Comparison of ENCODE assay signal across 12 cellular contexts in genomic region chr19:22784051-22784450, GRCh38. TPM values are rescaled to one million over a fixed set of nuclear protein-coding genes. Genes with fewer than 3 reads are reported as not detected.
A peak's percentile ranks its signal among the peaks of the same experiment; 100 is the strongest.
DNase-seq lines count a peak whose midpoint lies in the region; TF ChIP-seq lines count a peak whose summit lies in the region.
"Had no signal": no experiment of that assay in that cellular context is flagged by ENCODE, and none has a peak within 500 bp of the region (broad histone marks: within the 10 kb centered on the region; RNA-seq: fewer than 3 reads in every experiment).

Gene ZNF99 (minus strand): TSS chr19:22784151. CDS start chr19:22784016, 135 bp downstream.

- H3K27ac Mint-ChIP-seq in endothelial cell (ENCODE audit: unreplicated experiment): no peak within 1 kb of the TSS
- H3K27ac Mint-ChIP-seq: memory B cell had no signal

- no peaks in the 10 kb centered on the region for H3K27me3 ChIP-seq in esophagus squamous epithelium
- no peaks in the 10 kb centered on the region for H3K27me3 ChIP-seq in muscle layer of colon (ENCODE audit: control insufficient read depth in 1 of 2, insufficient read depth in 2 of 2, low read length in 2 of 2)
- no peaks in the 10 kb centered on the region for H3K27me3 ChIP-seq in tibial artery

- TF ChIP-seq CTCF in esophagus squamous epithelium (IDR thresholded peaks at IDR 0.05) (no peak), tibial artery (IDR thresholded peaks at IDR 0.05) (no peak), endothelial cell (IDR thresholded peaks at IDR 0.05; ENCODE audit: unreplicated experiment) (no peak)

- TF ChIP-seq POLR2A in esophagus squamous epithelium (IDR thresholded peaks at IDR 0.05): no peak

- no peaks in the 10 kb centered on the region for H3K4me1 Mint-ChIP-seq in endothelial cell (ENCODE audit: unreplicated experiment)
- H3K4me1 Mint-ChIP-seq: memory B cell had no signal

- peaks cover 7% of the 10 kb centered on the region for H3K36me3 Mint-ChIP-seq in endothelial cell (ENCODE audit: low read depth, unreplicated experiment)

- H3K36me3 ChIP-seq in esophagus squamous epithelium: no peaks in the 10 kb centered on the region
- no peaks in the 10 kb centered on the region for H3K36me3 ChIP-seq in muscle layer of colon (ENCODE audit: insufficient read depth, low read length)
- H3K36me3 ChIP-seq in tibial artery: no peaks in the 10 kb centered on the region

- H3K4me3 ChIP-seq in esophagus squamous epithelium: peak within 1 kb of the TSS; percentile 10 to 47 (median 28)
- peak within 1 kb of the TSS; percentile 25 to 60 for H3K4me3 ChIP-seq in muscle layer of colon (ENCODE audit: low read depth in 1 of 2, low read length in 2 of 2)
- peak within 1 kb of the TSS; percentile 37 to 39 for H3K4me3 ChIP-seq in tibial artery
- H3K4me3 ChIP-seq: A549 had no signal

- H3K27ac ChIP-seq in esophagus squamous epithelium (no peak within 1 kb of the TSS), muscle layer of colon (ENCODE audit: low read depth, low read length) (no peak within 1 kb of the TSS), tibial artery (no peak within 1 kb of the TSS)
- H3K27ac ChIP-seq: A549 had no signal

- no peak within 1 kb of the TSS for H3K4me3 Mint-ChIP-seq in endothelial cell (ENCODE audit: unreplicated experiment)
- H3K4me3 Mint-ChIP-seq: memory B cell had no signal

- intact Hi-C loops in esophagus squamous epithelium (cut with DNase I): no loop called here
- intact Hi-C loops in tibial artery (cut with DNase I; ENCODE audit: low total_unique reads): no loop called here

- peaks cover 21% of the 10 kb centered on the region for H3K9me3 Mint-ChIP-seq in endothelial cell (ENCODE audit: unreplicated experiment)

- peaks cover 0 to 42% (median 2%) of the 10 kb centered on the region in 3 donors for H3K9me3 ChIP-seq in esophagus squamous epithelium
- H3K9me3 ChIP-seq in muscle layer of colon (ENCODE audit: low read length): no peaks in the 10 kb centered on the region
- peaks cover 0 to 7% (median 0%) of the 10 kb centered on the region in 3 donors for H3K9me3 ChIP-seq in tibial artery

- H3K4me1 ChIP-seq in esophagus squamous epithelium: no peaks in the 10 kb centered on the region
- no peaks in the 10 kb centered on the region for H3K4me1 ChIP-seq in muscle layer of colon (ENCODE audit: insufficient read depth, low read length)
- no peaks in the 10 kb centered on the region for H3K4me1 ChIP-seq in tibial artery
- H3K4me1 ChIP-seq: A549 had no signal

- WGBS in esophagus squamous epithelium, 2 donors: 16 to 19% methylated on average over 9 of the region's 17 CpGs

- H3K27me3 Mint-ChIP-seq in endothelial cell (ENCODE audit: unreplicated experiment): peaks cover 2% of the 10 kb centered on the region
- H3K27me3 Mint-ChIP-seq: memory B cell had no signal

- DNase-seq in SHP77 (lab: John Stamatoyannopoulos, UW): peak; percentile 14 to 28
- DNase-seq in SHP77 treated with DMSO at 0.1 percent for 48 hours (lab: John Stamatoyannopoulos, UW): no peak
- DNase-seq in esophagus squamous epithelium (lab: John Stamatoyannopoulos, UW): no peak
- DNase-seq in tibial artery: peak; percentile 51 to 75
- DNase-seq in endothelial cell (ENCODE audit: low spot score): no peak
- DNase-seq in activated effector memory CD4-positive, alpha-beta T cell treated with Interleukin-2 at 50 U/mL for 16 hours: no peak
- no peak for DNase-seq in dedifferentiated amniotic fluid mesenchymal stem cell (ENCODE audit: extremely low spot score)
- DNase-seq: EL, NCI-H1436 treated with DMSO at 0.1 percent for 48 hours had no signal

- no peak within 1 kb of the TSS for H3K9ac ChIP-seq in muscle layer of colon (ENCODE audit: low read length)

RNA-seq across cellular contexts. Expression of gene ZNF99, which starts in this region (rescaled TPM):
- not detected for total RNA-seq in esophagus squamous epithelium
- not detected for total RNA-seq in endothelial cell (ENCODE audit: unreplicated experiment)

Comparison
In these comparisons a context has a peak if more than half of its experiments do, and no peak if none do; other contexts are left out.
1. DNase-seq: peak in SHP77 (2 of 2) and tibial artery (2 of 2); none in SHP77 treated with DMSO at 0.1 percent for 48 hours (single experiment), esophagus squamous epithelium (single experiment), endothelial cell (single experiment), activated effector memory CD4-positive, alpha-beta T cell treated with Interleukin-2 at 50 U/mL for 16 hours (single experiment) and dedifferentiated amniotic fluid mesenchymal stem cell (single experiment).
2. Peak in every context shown above with its lines, with median percentiles within 50 percentile points of each other: H3K4me3 ChIP-seq.